2 cellular contexts compared by ENCODE assay signal in genomic region chr5:96434201-96434645, GRCh38.
TF ChIP-seq lines count a peak whose summit lies in the region.

No MANE protein-coding gene starts in this region.

TF ChIP-seq in Ishikawa, 13 proteins besides CTCF, POLR2A, EP300 and RAD21 (continued from another document):
- TF ChIP-seq TCF12 (IDR thresholded peaks at IDR 0.05; ENCODE audit: low read depth) (no peak; the same call in 1 of the 2 replicates), EGR1 (IDR thresholded peaks at IDR 0.05) (no peak), NFIC (IDR thresholded peaks at IDR 0.05) (peak; percentile 43; the same call in 1 of the 2 replicates), FOXM1 (IDR thresholded peaks at IDR 0.05; ENCODE audit: borderline replicate concordance, low read depth) (no peak), TAF1 (IDR thresholded peaks at IDR 0.05; ENCODE audit: low read depth) (no peak), USF1 (IDR thresholded peaks at IDR 0.05) (no peak), ZBTB7A (IDR thresholded peaks at IDR 0.05; ENCODE audit: low read depth) (no peak), MAX (IDR thresholded peaks at IDR 0.05) (no peak)

TF ChIP-seq in GM12878, 131 proteins besides CTCF, POLR2A, EP300 and RAD21 (continued from another document):
- TF ChIP-seq ATF2 (IDR thresholded peaks at IDR 0.05; ENCODE audit: low read length) = no peak
- TF ChIP-seq SMC3 (IDR thresholded peaks at IDR 0.05; ENCODE audit: borderline replicate concordance, low read length) = no peak
- TF ChIP-seq LARP7 (IDR thresholded peaks at IDR 0.05) = no peak
- TF ChIP-seq RB1 (IDR thresholded peaks at IDR 0.05; ENCODE audit: borderline replicate concordance) = no peak
- TF ChIP-seq CEBPB (IDR thresholded peaks at IDR 0.05; ENCODE audit: borderline replicate concordance in 1 of 2, low read depth in 2 of 2, low read length in 2 of 2) = no peak
TF ChIP-seq in GM12878: peak in this region for 2.
